In the genomic region with DNA sequence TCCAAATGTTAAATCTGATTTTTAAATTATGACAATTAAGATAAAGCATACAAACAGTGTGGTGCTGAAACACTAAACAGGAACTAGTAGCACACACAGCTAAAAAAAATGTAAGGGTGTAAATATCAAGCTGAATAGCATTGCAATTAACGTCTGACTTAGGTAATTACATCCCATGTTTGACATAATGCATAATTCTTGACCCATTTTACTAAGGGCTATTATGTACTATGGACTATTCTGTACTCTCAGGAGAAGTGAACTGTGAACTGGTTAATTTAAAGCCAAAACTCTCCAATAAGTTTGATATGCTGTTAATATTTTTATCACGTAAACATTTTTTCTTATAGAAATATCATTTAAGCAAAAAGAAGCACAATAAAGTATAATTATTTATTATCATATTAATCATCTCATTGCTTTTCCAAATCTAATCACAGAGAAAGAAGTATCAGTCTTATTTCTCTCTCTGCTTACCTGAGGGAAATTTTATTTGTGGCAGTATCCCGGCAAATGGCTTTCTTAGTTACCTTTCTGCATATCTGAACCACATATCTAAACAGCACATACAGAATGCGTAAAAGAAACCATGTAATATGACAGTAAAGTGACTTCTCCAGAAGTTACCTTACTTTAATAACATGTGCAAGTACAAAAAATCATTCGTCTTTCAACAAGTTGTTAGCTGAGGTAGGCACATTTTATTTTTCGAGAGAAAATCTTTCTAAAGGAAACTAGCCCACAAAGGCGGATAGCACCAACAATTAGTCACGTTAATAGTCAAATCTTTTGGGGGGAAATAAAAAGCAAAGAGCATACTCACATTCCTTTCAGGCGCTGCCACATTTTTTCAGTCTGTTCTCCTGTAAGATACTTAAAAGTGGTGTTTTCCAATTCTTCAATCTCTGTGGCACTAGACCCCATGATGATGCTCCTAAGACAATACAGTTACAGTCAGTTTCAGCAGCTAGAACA, we compare ENCODE assay signal across 1 cellular context.
TF ChIP-seq lines count a peak whose summit lies in the region.

No MANE protein-coding gene starts in this region.

TF ChIP-seq in GM12878, 131 proteins besides CTCF, POLR2A, EP300 and RAD21 (continued from another document):
- TF ChIP-seq, protein P1, sequence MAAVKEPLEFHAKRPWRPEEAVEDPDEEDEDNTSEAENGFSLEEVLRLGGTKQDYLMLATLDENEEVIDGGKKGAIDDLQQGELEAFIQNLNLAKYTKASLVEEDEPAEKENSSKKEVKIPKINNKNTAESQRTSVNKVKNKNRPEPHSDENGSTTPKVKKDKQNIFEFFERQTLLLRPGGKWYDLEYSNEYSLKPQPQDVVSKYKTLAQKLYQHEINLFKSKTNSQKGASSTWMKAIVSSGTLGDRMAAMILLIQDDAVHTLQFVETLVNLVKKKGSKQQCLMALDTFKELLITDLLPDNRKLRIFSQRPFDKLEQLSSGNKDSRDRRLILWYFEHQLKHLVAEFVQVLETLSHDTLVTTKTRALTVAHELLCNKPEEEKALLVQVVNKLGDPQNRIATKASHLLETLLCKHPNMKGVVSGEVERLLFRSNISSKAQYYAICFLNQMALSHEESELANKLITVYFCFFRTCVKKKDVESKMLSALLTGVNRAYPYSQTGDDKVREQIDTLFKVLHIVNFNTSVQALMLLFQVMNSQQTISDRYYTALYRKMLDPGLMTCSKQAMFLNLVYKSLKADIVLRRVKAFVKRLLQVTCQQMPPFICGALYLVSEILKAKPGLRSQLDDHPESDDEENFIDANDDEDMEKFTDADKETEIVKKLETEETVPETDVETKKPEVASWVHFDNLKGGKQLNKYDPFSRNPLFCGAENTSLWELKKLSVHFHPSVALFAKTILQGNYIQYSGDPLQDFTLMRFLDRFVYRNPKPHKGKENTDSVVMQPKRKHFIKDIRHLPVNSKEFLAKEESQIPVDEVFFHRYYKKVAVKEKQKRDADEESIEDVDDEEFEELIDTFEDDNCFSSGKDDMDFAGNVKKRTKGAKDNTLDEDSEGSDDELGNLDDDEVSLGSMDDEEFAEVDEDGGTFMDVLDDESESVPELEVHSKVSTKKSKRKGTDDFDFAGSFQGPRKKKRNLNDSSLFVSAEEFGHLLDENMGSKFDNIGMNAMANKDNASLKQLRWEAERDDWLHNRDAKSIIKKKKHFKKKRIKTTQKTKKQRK (IDR thresholded peaks at IDR 0.05; ENCODE audit: low read depth, low read length) = no peak
- TF ChIP-seq, protein P2, sequence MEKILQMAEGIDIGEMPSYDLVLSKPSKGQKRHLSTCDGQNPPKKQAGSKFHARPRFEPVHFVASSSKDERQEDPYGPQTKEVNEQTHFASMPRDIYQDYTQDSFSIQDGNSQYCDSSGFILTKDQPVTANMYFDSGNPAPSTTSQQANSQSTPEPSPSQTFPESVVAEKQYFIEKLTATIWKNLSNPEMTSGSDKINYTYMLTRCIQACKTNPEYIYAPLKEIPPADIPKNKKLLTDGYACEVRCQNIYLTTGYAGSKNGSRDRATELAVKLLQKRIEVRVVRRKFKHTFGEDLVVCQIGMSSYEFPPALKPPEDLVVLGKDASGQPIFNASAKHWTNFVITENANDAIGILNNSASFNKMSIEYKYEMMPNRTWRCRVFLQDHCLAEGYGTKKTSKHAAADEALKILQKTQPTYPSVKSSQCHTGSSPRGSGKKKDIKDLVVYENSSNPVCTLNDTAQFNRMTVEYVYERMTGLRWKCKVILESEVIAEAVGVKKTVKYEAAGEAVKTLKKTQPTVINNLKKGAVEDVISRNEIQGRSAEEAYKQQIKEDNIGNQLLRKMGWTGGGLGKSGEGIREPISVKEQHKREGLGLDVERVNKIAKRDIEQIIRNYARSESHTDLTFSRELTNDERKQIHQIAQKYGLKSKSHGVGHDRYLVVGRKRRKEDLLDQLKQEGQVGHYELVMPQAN (conservative IDR thresholded peaks at IDR 0.05) = no peak
- no peak for TF ChIP-seq HDAC6 (IDR thresholded peaks at IDR 0.05; ENCODE audit: unreplicated experiment)
- no peak for TF ChIP-seq YY1 (IDR thresholded peaks at IDR 0.05; ENCODE audit: low read depth, low read length)
- TF ChIP-seq ASH2L (IDR thresholded peaks at IDR 0.05; ENCODE audit: borderline replicate concordance, low read depth) = no peak
- no peak for TF ChIP-seq TCF7 (IDR thresholded peaks at IDR 0.05; ENCODE audit: borderline replicate concordance)
- TF ChIP-seq ATF7 (IDR thresholded peaks at IDR 0.05; ENCODE audit: low read depth) = no peak
- TF ChIP-seq STAT3 (IDR thresholded peaks at IDR 0.05; ENCODE audit: low read depth, low read length) = no peak
